ENCODE assay signal across 8 cellular contexts in genomic region chr5:177857834-177858233, GRCh38.
DNase-seq lines count a peak whose midpoint lies in the region; ATAC-seq, FAIRE-seq and TF ChIP-seq lines count a peak whose summit lies in the region.
"Not testable (repeated sequence)": the region's sequence is repeated elsewhere in the genome, so short reads cannot be mapped to it uniquely, and the experiment has no call there.

No MANE protein-coding gene starts in this region.

- not testable (repeated sequence) for TF ChIP-seq POLR2A in HepG2 (IDR thresholded peaks at IDR 0.05; ENCODE audit: insufficient read depth in 1 of 2, low read depth in 2 of 2, low read length in 2 of 2)

- H3K79me2 ChIP-seq in HepG2 (ENCODE audit: insufficient read depth, low read length): not testable (repeated sequence)

- DNase-seq in HCEC 1CT (peak; percentile 1), HT1080 (ENCODE audit: low read depth) (peak; percentile 37), KBM-7 (peak; percentile 58), MCF 10A (ENCODE audit: unreplicated experiment) (peak; percentile 16), choroid plexus epithelial cell (ENCODE audit: low read depth) (peak; percentile 1), fibroblast of mammary gland (ENCODE audit: low read depth) (peak; percentile 6)
- not testable (repeated sequence) for DNase-seq in HepG2 (ENCODE audit: low spot score); type B pancreatic cell (ENCODE audit: extremely low spot score, unreplicated experiment)

- FAIRE-seq in HepG2 (lab: Jason Lieb, UNC): peak; percentile 26

- not testable (repeated sequence) for H4K20me1 ChIP-seq in HepG2 (ENCODE audit: insufficient read depth, low read length)

- CTCF ChIA-PET in MCF 10A (lab: Yijun Ruan, JAX); HepG2 (lab: Yijun Ruan, JAX; ENCODE audit: low intra/inter-chr PET ratio, low total read pairs): not testable (repeated sequence)

- H3K9me3 Mint-ChIP-seq in MCF 10A (ENCODE audit: unreplicated experiment); type B pancreatic cell: not testable (repeated sequence)

- POLR2A ChIA-PET in MCF 10A (lab: Yijun Ruan, JAX); HepG2 (lab: Yijun Ruan, JAX): not testable (repeated sequence)

- H3K27ac ChIP-seq in HepG2 (ENCODE audit: extremely low read length, insufficient read depth, low read length): not testable (repeated sequence)

- in situ Hi-C loops in KBM-7 (cut with MboI; ENCODE audit: low pct_unique_long_range_greater_than_20kb, low sequenced_read_pairs); HepG2 (cut with HindIII; ENCODE audit: extremely low pct_ligation_motif_present, low pct_unique_long_range_greater_than_20kb): not testable (repeated sequence)

- not testable (repeated sequence) for H3K4me1 Mint-ChIP-seq in MCF 10A (ENCODE audit: insufficient read depth, unreplicated experiment); type B pancreatic cell (ENCODE audit: unreplicated experiment)

- not testable (repeated sequence) for H3K36me3 ChIP-seq in HepG2 (replicated peaks in 1 of 2; ENCODE audit: control insufficient read depth in 1 of 2, insufficient read depth in 2 of 2, low read length in 2 of 2)

- not testable (repeated sequence) for H2AFZ ChIP-seq in HepG2 (ENCODE audit: low read length)

- not testable (repeated sequence) for H3K4me3 Mint-ChIP-seq in MCF 10A (ENCODE audit: unreplicated experiment); type B pancreatic cell

- intact Hi-C loops in MCF 10A (cut with micrococcal nuclease); HepG2 (cut with micrococcal nuclease; ENCODE audit: unreplicated experiment): not testable (repeated sequence)

- not testable (repeated sequence) for TF ChIP-seq CTCF in MCF 10A (IDR thresholded peaks at IDR 0.05; ENCODE audit: unreplicated experiment); choroid plexus epithelial cell (conservative IDR thresholded peaks at IDR 0.05; ENCODE audit: low read depth, low read length); fibroblast of mammary gland (conservative IDR thresholded peaks at IDR 0.05; ENCODE audit: control insufficient read depth, insufficient read depth, low read depth, low read length); HepG2 (CRISPR knock-in tag; IDR thresholded peaks at IDR 0.05); type B pancreatic cell (conservative IDR thresholded peaks at IDR 0.05)

- H3K9me3 ChIP-seq in HepG2 (ENCODE audit: low read length): not testable (repeated sequence)

- not testable (repeated sequence) for TF ChIP-seq RAD21 in HepG2 (CRISPR knock-in tag; IDR thresholded peaks at IDR 0.05)

- not testable (repeated sequence) for H3K4me1 ChIP-seq in HepG2 (ENCODE audit: insufficient read depth, low read length)

- H3K36me3 Mint-ChIP-seq in MCF 10A (ENCODE audit: insufficient read depth, unreplicated experiment); type B pancreatic cell: not testable (repeated sequence)

- not testable (repeated sequence) for H3K9ac ChIP-seq in HepG2 (ENCODE audit: insufficient read depth, low read depth, low read length)

- 43% methylated on average over 7 of the region's 7 CpGs for WGBS in HepG2 (ENCODE audit: low lambda C conversion rate)

- not testable (repeated sequence) for H3K4me2 ChIP-seq in HepG2 (ENCODE audit: low read depth, low read length)

- H3K27me3 ChIP-seq in HepG2 (ENCODE audit: control insufficient read depth in 1 of 2, insufficient read depth in 2 of 2, low read length in 2 of 2): not testable (repeated sequence)

- H3K4me3 ChIP-seq in choroid plexus epithelial cell (ENCODE audit: low read depth, low read length); fibroblast of mammary gland (ENCODE audit: control insufficient read depth, low read depth, low read length); HepG2 (replicated peaks in 1 of 3; ENCODE audit: insufficient read depth in 1 of 3, low read depth in 2 of 3, low read length in 3 of 3): not testable (repeated sequence)

- peak overlapping the region; percentile 78 for H3K27ac Mint-ChIP-seq in MCF 10A (ENCODE audit: low read depth, unreplicated experiment)
- H3K27ac Mint-ChIP-seq in type B pancreatic cell: peak overlapping the region; percentile 63

- BruUV-seq in MCF 10A (replicated peaks; lab: Mats Ljungman, UMichigan); HepG2 (replicated peaks; lab: Mats Ljungman, UMichigan): not testable (repeated sequence)

- not testable (repeated sequence) for ATAC-seq in HepG2

- not testable (repeated sequence) for TF ChIP-seq EP300 in HepG2 (IDR thresholded peaks at IDR 0.05; ENCODE audit: low read depth in 2 of 2, low read length in 2 of 2); HepG2 (CRISPR knock-in tag; IDR thresholded peaks at IDR 0.05; ENCODE audit: borderline replicate concordance)

- H3K27me3 Mint-ChIP-seq in MCF 10A (ENCODE audit: insufficient read depth, unreplicated experiment); type B pancreatic cell: not testable (repeated sequence)

TF ChIP-seq in HepG2, 621 proteins besides CTCF, POLR2A, EP300 and RAD21:
- peak; percentile 66; the same call in 1 of the 2 replicates for TF ChIP-seq ZNF562 (CRISPR knock-in tag; IDR thresholded peaks at IDR 0.05; ENCODE audit: borderline replicate concordance)
TF ChIP-seq in HepG2: peak in this region for 1; not testable (repeated sequence) for 620.
